In genomic region chr2:179349670-179350303, GRCh38 we compare ENCODE assay signal across 18 cellular contexts.
DNase-seq lines count a peak whose midpoint lies in the region; ATAC-seq and TF ChIP-seq lines count a peak whose summit lies in the region.
"Had no signal": no experiment of that assay in that cellular context is flagged by ENCODE, and none has a peak within 500 bp of the region (broad histone marks: within the 10 kb centered on the region; RNA-seq: fewer than 3 reads in every experiment).

No MANE protein-coding gene starts in this region.

- H3K36me3 Mint-ChIP-seq in memory B cell: no peaks in the 10 kb centered on the region
- H3K36me3 Mint-ChIP-seq: CD8-positive, alpha-beta memory T cell had no signal

- TF ChIP-seq CTCF in RWPE1 (conservative IDR thresholded peaks at IDR 0.05; ENCODE audit: low read depth): no peak

- POLR2A ChIA-PET in RWPE1 (lab: Yijun Ruan, JAX; ENCODE audit: low non-redundant PET): no interaction called here

- H3K9me3 Mint-ChIP-seq in memory B cell: peaks cover 2% of the 10 kb centered on the region
- H3K9me3 Mint-ChIP-seq: dendritic cell treated with granulocyte-macrophage colony-stimulating factor and Interleukin-4, amounts not matched to agents 40 ng/mL and 50 ng/mL, for 4 days had no signal

- H3K27me3 Mint-ChIP-seq in memory B cell: no peaks in the 10 kb centered on the region
- H3K27me3 Mint-ChIP-seq: CD8-positive, alpha-beta memory T cell; dendritic cell treated with granulocyte-macrophage colony-stimulating factor and Interleukin-4, amounts not matched to agents 40 ng/mL and 50 ng/mL, for 4 days had no signal

- CTCF ChIA-PET in RWPE1 (lab: Yijun Ruan, JAX): no interaction called here

- no peak overlapping the region for H3K4me3 Mint-ChIP-seq in memory B cell
- H3K4me3 Mint-ChIP-seq: CD8-positive, alpha-beta memory T cell; dendritic cell treated with granulocyte-macrophage colony-stimulating factor and Interleukin-4, amounts not matched to agents 40 ng/mL and 50 ng/mL, for 4 days had no signal

- no peak overlapping the region for H3K27ac ChIP-seq in RWPE1

- no peak overlapping the region for H3K27ac Mint-ChIP-seq in memory B cell
- H3K27ac Mint-ChIP-seq: CD8-positive, alpha-beta memory T cell; dendritic cell treated with granulocyte-macrophage colony-stimulating factor and Interleukin-4, amounts not matched to agents 40 ng/mL and 50 ng/mL, for 4 days had no signal

- peaks cover 11% of the 10 kb centered on the region for H3K4me1 Mint-ChIP-seq in memory B cell
- H3K4me1 Mint-ChIP-seq: CD8-positive, alpha-beta memory T cell had no signal

- peak; percentile 80 for ATAC-seq in GM18511 (IDR thresholded peaks at IDR 0.05; ENCODE audit: unreplicated experiment)
- peak; percentile 76 for ATAC-seq in GM21529 (IDR thresholded peaks at IDR 0.05; ENCODE audit: unreplicated experiment)
- ATAC-seq in HG03175 (IDR thresholded peaks at IDR 0.05; ENCODE audit: unreplicated experiment): peak; percentile 56
- ATAC-seq in memory B cell (ENCODE audit: low read depth): peak; percentile 56

- DNase-seq in memory B cell (ENCODE audit: low spot score in 2 of 2) (no peak), globus pallidus (ENCODE audit: low spot score) (no peak), RWPE1 (ENCODE audit: low spot score) (no peak), KG1 (lab: John Stamatoyannopoulos, UW) (no peak)
- DNase-seq: activated CD4-positive, alpha-beta T cell treated with anti-CD3 and anti-CD28 coated beads, Interleukin-2, amount 50 U/mL, for 1 hour; activated CD8-positive, alpha-beta memory T cell treated with anti-CD3 and anti-CD28 coated beads, Interleukin-2, amount 50 U/mL, for 4 hours; activated effector memory CD4-positive, alpha-beta T cell treated with Interleukin-2 at 50 U/mL for 16 hours; CD8-positive, alpha-beta memory T cell; DND-41; NCI-H1105 treated with DMSO at 0.1 percent for 48 hours; NCI-H2107; NCI-H526; nucleus accumbens; Right ventricle myocardium superior had no signal
